ENCODE assay signal across 1 cellular context in genomic region chr5:153276151-153276550, GRCh38.
A peak's percentile ranks its signal among the peaks of the same experiment; 100 is the strongest.
TF ChIP-seq lines count a peak whose summit lies in the region.

No MANE protein-coding gene starts in this region.

TF ChIP-seq in HepG2, 621 proteins besides CTCF, POLR2A, EP300 and RAD21 (continued from another document):
- TF ChIP-seq, protein P1, sequence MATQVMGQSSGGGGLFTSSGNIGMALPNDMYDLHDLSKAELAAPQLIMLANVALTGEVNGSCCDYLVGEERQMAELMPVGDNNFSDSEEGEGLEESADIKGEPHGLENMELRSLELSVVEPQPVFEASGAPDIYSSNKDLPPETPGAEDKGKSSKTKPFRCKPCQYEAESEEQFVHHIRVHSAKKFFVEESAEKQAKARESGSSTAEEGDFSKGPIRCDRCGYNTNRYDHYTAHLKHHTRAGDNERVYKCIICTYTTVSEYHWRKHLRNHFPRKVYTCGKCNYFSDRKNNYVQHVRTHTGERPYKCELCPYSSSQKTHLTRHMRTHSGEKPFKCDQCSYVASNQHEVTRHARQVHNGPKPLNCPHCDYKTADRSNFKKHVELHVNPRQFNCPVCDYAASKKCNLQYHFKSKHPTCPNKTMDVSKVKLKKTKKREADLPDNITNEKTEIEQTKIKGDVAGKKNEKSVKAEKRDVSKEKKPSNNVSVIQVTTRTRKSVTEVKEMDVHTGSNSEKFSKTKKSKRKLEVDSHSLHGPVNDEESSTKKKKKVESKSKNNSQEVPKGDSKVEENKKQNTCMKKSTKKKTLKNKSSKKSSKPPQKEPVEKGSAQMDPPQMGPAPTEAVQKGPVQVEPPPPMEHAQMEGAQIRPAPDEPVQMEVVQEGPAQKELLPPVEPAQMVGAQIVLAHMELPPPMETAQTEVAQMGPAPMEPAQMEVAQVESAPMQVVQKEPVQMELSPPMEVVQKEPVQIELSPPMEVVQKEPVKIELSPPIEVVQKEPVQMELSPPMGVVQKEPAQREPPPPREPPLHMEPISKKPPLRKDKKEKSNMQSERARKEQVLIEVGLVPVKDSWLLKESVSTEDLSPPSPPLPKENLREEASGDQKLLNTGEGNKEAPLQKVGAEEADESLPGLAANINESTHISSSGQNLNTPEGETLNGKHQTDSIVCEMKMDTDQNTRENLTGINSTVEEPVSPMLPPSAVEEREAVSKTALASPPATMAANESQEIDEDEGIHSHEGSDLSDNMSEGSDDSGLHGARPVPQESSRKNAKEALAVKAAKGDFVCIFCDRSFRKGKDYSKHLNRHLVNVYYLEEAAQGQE (IDR thresholded peaks at IDR 0.05; ENCODE audit: borderline replicate concordance in 1 of 2, low read depth in 1 of 2, low read length in 2 of 2): peak; percentile 55 to 94
- TF ChIP-seq BHLHE40 (IDR thresholded peaks at IDR 0.05; ENCODE audit: low read length) (no peak), MNT (IDR thresholded peaks at IDR 0.05) (no peak), ZBTB14 (CRISPR knock-in tag; IDR thresholded peaks at IDR 0.05) (no peak), SMAD9 (CRISPR knock-in tag; IDR thresholded peaks at IDR 0.05) (no peak), SRY (CRISPR knock-in tag; IDR thresholded peaks at IDR 0.05) (no peak), BRD4 (CRISPR knock-in tag; IDR thresholded peaks at IDR 0.05) (no peak), GATAD1 (CRISPR knock-in tag; IDR thresholded peaks at IDR 0.05) (no peak), MIER2 (CRISPR knock-in tag; IDR thresholded peaks at IDR 0.05) (peak; percentile 90), CC2D1A (CRISPR knock-in tag; IDR thresholded peaks at IDR 0.05) (no peak), TOPORS (CRISPR knock-in tag; IDR thresholded peaks at IDR 0.05) (no peak), ZUFSP (CRISPR knock-in tag; IDR thresholded peaks at IDR 0.05; ENCODE audit: borderline replicate concordance) (no peak)
